Comparison of ENCODE assay signal across 8 cellular contexts in genomic region chr2:160411167-160411566, GRCh38.
DNase-seq lines count a peak whose midpoint lies in the region; ATAC-seq and TF ChIP-seq lines count a peak whose summit lies in the region.

No MANE protein-coding gene starts in this region.

- peaks cover 4% of the 10 kb centered on the region for H3K27me3 Mint-ChIP-seq in activated CD4-positive, alpha-beta T cell treated with anti-CD3 and anti-CD28 coated beads, Interleukin-2, amount 10 ng/mL, durations not matched to agents 24 days and 14 days
- H3K27me3 Mint-ChIP-seq in progenitor cell of endocrine pancreas, result peaks cover 10% of the 10 kb centered on the region

- peaks cover 10% of the 10 kb centered on the region for H3K36me3 Mint-ChIP-seq in activated CD4-positive, alpha-beta T cell treated with anti-CD3 and anti-CD28 coated beads, Interleukin-2, amount 10 ng/mL, durations not matched to agents 24 days and 14 days (ENCODE audit: low read depth)
- H3K36me3 Mint-ChIP-seq in progenitor cell of endocrine pancreas (ENCODE audit: insufficient read depth), result no peaks in the 10 kb centered on the region

- TF ChIP-seq CTCF in GM13977 (IDR thresholded peaks at IDR 0.05; ENCODE audit: extremely low read depth, insufficient read depth, missing control alignments), result no peak
- no peak for TF ChIP-seq CTCF in progenitor cell of endocrine pancreas (IDR thresholded peaks at IDR 0.05; ENCODE audit: unreplicated experiment)

- peaks cover 53% of the 10 kb centered on the region for H3K4me1 Mint-ChIP-seq in activated CD4-positive, alpha-beta T cell treated with anti-CD3 and anti-CD28 coated beads, Interleukin-2, amount 10 ng/mL, durations not matched to agents 24 days and 14 days
- peaks cover 17% of the 10 kb centered on the region for H3K4me1 Mint-ChIP-seq in progenitor cell of endocrine pancreas (ENCODE audit: low read depth)

- H3K27ac Mint-ChIP-seq in activated CD4-positive, alpha-beta T cell treated with anti-CD3 and anti-CD28 coated beads, Interleukin-2, amount 10 ng/mL, durations not matched to agents 24 days and 14 days, result peak overlapping the region; percentile 94
- H3K27ac Mint-ChIP-seq in progenitor cell of endocrine pancreas, result no peak overlapping the region

- intact Hi-C loops in activated CD4-positive, alpha-beta T cell treated with anti-CD3 and anti-CD28 coated beads, Interleukin-2, amount 10 ng/mL, durations not matched to agents 24 days and 14 days (cut with micrococcal nuclease), result loop anchor here (1.0 kb wide), 1 partner anchor 18 kb away; no protein-coding TSS in a partner anchor

- in situ Hi-C loops in GM13977 (cut with MboI; ENCODE audit: low pct_unique_long_range_greater_than_20kb, low sequenced_read_pairs, unreplicated experiment), result no loop called here

- H3K4me3 Mint-ChIP-seq in activated CD4-positive, alpha-beta T cell treated with anti-CD3 and anti-CD28 coated beads, Interleukin-2, amount 10 ng/mL, durations not matched to agents 24 days and 14 days, result peak overlapping the region; percentile 77
- no peak overlapping the region for H3K4me3 Mint-ChIP-seq in progenitor cell of endocrine pancreas (ENCODE audit: low read depth)

- DNase-seq in GM03348 (ENCODE audit: low spot score) (peak; percentile 56), kidney tubule cell (ENCODE audit: low spot score) (peak; percentile 83), NCI-H1930 (lab: John Stamatoyannopoulos, UW) (no peak), GM13977 (ENCODE audit: low spot score) (no peak), progenitor cell of endocrine pancreas (ENCODE audit: low spot score, unreplicated experiment) (no peak)
- DNase-seq in activated CD4-positive, alpha-beta T cell treated with anti-CD3 and anti-CD28 coated beads, Interleukin-2, amount 10 ng/mL, durations not matched to agents 24 days and 14 days, result peak; percentile 78

- peak; percentile 24 for ATAC-seq in HG03571 (IDR thresholded peaks at IDR 0.05; ENCODE audit: unreplicated experiment)
- no peak for ATAC-seq in GM21367 (IDR thresholded peaks at IDR 0.05; ENCODE audit: unreplicated experiment)

- H3K9me3 Mint-ChIP-seq in activated CD4-positive, alpha-beta T cell treated with anti-CD3 and anti-CD28 coated beads, Interleukin-2, amount 10 ng/mL, durations not matched to agents 24 days and 14 days, result no peaks in the 10 kb centered on the region
- no peaks in the 10 kb centered on the region for H3K9me3 Mint-ChIP-seq in progenitor cell of endocrine pancreas (ENCODE audit: low read depth)

Comparison
In these comparisons a context has a peak if more than half of its experiments do, and no peak if none do; other contexts are left out.
1. DNase-seq: peak in GM03348 (single experiment), activated CD4-positive, alpha-beta T cell treated with anti-CD3 and anti-CD28 coated beads, Interleukin-2, amount 10 ng/mL, durations not matched to agents 24 days and 14 days (single experiment) and kidney tubule cell (single experiment); none in NCI-H1930 (0 of 2), GM13977 (single experiment) and progenitor cell of endocrine pancreas (single experiment).